20 cellular contexts compared by ENCODE assay signal in the genomic region with DNA sequence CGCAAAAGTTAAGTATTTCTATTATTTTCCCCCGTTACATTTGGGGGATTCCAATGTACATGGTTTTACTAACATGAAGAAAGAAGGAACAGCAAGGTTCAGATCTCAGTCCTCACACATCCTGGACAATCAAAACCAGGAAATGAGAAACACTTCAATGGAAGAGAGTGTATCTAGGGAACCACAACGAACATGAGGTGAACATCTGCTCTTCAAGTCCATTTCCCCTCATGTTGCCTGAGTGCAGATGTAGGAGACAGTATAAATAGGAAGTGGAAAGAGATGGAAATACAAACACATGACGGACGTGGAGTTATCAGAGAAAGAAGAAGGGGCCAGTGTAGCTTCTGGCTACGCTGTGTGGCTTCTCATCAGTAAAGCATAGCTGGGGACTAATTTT. TPM values are rescaled to one million over a fixed set of nuclear protein-coding genes. Genes with fewer than 3 reads are reported as not detected.
DNase-seq lines count a peak whose midpoint lies in the region; ATAC-seq and TF ChIP-seq lines count a peak whose summit lies in the region.
"Had no signal": no experiment of that assay in that cellular context is flagged by ENCODE, and none has a peak within 500 bp of the region (broad histone marks: within the 10 kb centered on the region; RNA-seq: fewer than 3 reads in every experiment).

No MANE protein-coding gene starts in this region.

- no peak for TF ChIP-seq CTCF in WTC11 (IDR thresholded peaks at IDR 0.05)

- H3K27ac Mint-ChIP-seq in WTC11, result peak overlapping the region; percentile 51
- H3K27ac Mint-ChIP-seq: dendritic cell treated with granulocyte-macrophage colony-stimulating factor and Interleukin-4, amounts not matched to agents 40 ng/mL and 50 ng/mL, for 4 days had no signal

- H3K36me3 ChIP-seq in HAP-1 (replicated peaks), result no peaks in the 10 kb centered on the region
- H3K36me3 ChIP-seq: ovary, Peyer's patch, stomach had no signal

- H3K4me1 Mint-ChIP-seq in WTC11, result peaks cover 37% of the 10 kb centered on the region

- no peak for ATAC-seq in WTC11
- ATAC-seq in left colon, result peak; percentile 24
- ATAC-seq in GM18861 (IDR thresholded peaks at IDR 0.05; ENCODE audit: unreplicated experiment), result no peak
- ATAC-seq: activated T-cell treated with anti-CD3 and anti-CD28 coated beads, Interleukin-2, amount 50 U/mL, for 4 hours; HCT116; mucosa of descending colon had no signal

- POLR2A ChIA-PET in WTC11 (lab: Charles Lee), result no interaction called here

- no peak overlapping the region for H3K4me3 ChIP-seq in HAP-1
- H3K4me3 ChIP-seq: mucosa of descending colon, ovary, Peyer's patch, stomach had no signal

- peaks cover 31% of the 10 kb centered on the region for H3K4me1 ChIP-seq in HAP-1
- H3K4me1 ChIP-seq: Peyer's patch had no signal

- H3K27me3 ChIP-seq in HAP-1 (ENCODE audit: low read depth), result no peaks in the 10 kb centered on the region
- H3K27me3 ChIP-seq: ovary, Peyer's patch, stomach had no signal

- H3K9me3 Mint-ChIP-seq in WTC11, result peaks cover 10% of the 10 kb centered on the region
- H3K9me3 Mint-ChIP-seq: activated T-cell treated with anti-CD3 and anti-CD28 coated beads, Interleukin-2, amount 50 U/mL, for 4 hours; dendritic cell treated with granulocyte-macrophage colony-stimulating factor and Interleukin-4, amounts not matched to agents 40 ng/mL and 50 ng/mL, for 4 days had no signal

- H3K27me3 Mint-ChIP-seq in WTC11 (ENCODE audit: low read depth), result no peaks in the 10 kb centered on the region

- in situ Hi-C loops in HAP-1 (cut with MboI; ENCODE audit: low sequenced_read_pairs), result no loop called here

- CTCF ChIA-PET in WTC11 (lab: Charles Lee), result interaction anchor here (0.9 kb wide), 1 partner anchor 64 kb away, joined by 4 read pairs; no protein-coding TSS in a partner anchor

- DNase-seq in EL (peak; percentile 26), NCI-H1092 (lab: John Stamatoyannopoulos, UW) (peak; percentile 17), WTC11 (ENCODE audit: low spot score) (no peak), left colon (no peak), posterior vena cava (ENCODE audit: low spot score) (no peak), RPMI8226 (no peak), HAP-1 (ENCODE audit: low spot score in 2 of 2) (no peak)
- DNase-seq: activated CD4-positive, alpha-beta T cell treated with anti-CD3 and anti-CD28 coated beads, Interleukin-2, amount 50 U/mL, for 1 hour; activated T-cell treated with anti-CD3 and anti-CD28 coated beads, Interleukin-2, amount 50 U/mL, for 4 hours; foreskin melanocyte; Karpas-422; mucosa of descending colon; NCI-H226; ovary; Peyer's patch; small intestine; stomach had no signal

- H3K36me3 Mint-ChIP-seq in WTC11, result peaks cover 9% of the 10 kb centered on the region

- intact Hi-C loops in left colon (cut with DNase I, micrococcal nuclease) (no loop called here), posterior vena cava (cut with DNase I) (no loop called here)

- no peak overlapping the region for H3K4me3 Mint-ChIP-seq in WTC11
- H3K4me3 Mint-ChIP-seq: activated T-cell treated with anti-CD3 and anti-CD28 coated beads, Interleukin-2, amount 50 U/mL, for 4 hours; dendritic cell treated with granulocyte-macrophage colony-stimulating factor and Interleukin-4, amounts not matched to agents 40 ng/mL and 50 ng/mL, for 4 days had no signal

- H3K9me3 ChIP-seq in HAP-1, result no peaks in the 10 kb centered on the region
- H3K9me3 ChIP-seq: mucosa of descending colon, ovary, Peyer's patch, stomach had no signal

TF ChIP-seq in WTC11, 78 proteins besides CTCF, POLR2A, EP300 and RAD21:
- no peak for TF ChIP-seq ZNF671 (CRISPR knock-in tag; IDR thresholded peaks at IDR 0.05)
- TF ChIP-seq, protein P1, sequence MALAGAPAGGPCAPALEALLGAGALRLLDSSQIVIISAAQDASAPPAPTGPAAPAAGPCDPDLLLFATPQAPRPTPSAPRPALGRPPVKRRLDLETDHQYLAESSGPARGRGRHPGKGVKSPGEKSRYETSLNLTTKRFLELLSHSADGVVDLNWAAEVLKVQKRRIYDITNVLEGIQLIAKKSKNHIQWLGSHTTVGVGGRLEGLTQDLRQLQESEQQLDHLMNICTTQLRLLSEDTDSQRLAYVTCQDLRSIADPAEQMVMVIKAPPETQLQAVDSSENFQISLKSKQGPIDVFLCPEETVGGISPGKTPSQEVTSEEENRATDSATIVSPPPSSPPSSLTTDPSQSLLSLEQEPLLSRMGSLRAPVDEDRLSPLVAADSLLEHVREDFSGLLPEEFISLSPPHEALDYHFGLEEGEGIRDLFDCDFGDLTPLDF (CRISPR knock-in tag; IDR thresholded peaks at IDR 0.05), result no peak
- no peak for TF ChIP-seq CREM (CRISPR knock-in tag; IDR thresholded peaks at IDR 0.05)
- TF ChIP-seq, protein P2, sequence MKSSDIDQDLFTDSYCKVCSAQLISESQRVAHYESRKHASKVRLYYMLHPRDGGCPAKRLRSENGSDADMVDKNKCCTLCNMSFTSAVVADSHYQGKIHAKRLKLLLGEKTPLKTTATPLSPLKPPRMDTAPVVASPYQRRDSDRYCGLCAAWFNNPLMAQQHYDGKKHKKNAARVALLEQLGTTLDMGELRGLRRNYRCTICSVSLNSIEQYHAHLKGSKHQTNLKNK (CRISPR knock-in tag; IDR thresholded peaks at IDR 0.05), result no peak
- TF ChIP-seq GRHL2 (CRISPR knock-in tag; IDR thresholded peaks at IDR 0.05; ENCODE audit: insufficient replicate concordance, severe bottlenecking), result no peak
- no peak for TF ChIP-seq ZNF423 (CRISPR knock-in tag; IDR thresholded peaks at IDR 0.05)
- TF ChIP-seq, protein P3, sequence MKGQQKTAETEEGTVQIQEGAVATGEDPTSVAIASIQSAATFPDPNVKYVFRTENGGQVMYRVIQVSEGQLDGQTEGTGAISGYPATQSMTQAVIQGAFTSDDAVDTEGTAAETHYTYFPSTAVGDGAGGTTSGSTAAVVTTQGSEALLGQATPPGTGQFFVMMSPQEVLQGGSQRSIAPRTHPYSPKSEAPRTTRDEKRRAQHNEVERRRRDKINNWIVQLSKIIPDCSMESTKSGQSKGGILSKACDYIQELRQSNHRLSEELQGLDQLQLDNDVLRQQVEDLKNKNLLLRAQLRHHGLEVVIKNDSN (CRISPR knock-in tag; IDR thresholded peaks at IDR 0.05), result no peak
- TF ChIP-seq, protein P4, sequence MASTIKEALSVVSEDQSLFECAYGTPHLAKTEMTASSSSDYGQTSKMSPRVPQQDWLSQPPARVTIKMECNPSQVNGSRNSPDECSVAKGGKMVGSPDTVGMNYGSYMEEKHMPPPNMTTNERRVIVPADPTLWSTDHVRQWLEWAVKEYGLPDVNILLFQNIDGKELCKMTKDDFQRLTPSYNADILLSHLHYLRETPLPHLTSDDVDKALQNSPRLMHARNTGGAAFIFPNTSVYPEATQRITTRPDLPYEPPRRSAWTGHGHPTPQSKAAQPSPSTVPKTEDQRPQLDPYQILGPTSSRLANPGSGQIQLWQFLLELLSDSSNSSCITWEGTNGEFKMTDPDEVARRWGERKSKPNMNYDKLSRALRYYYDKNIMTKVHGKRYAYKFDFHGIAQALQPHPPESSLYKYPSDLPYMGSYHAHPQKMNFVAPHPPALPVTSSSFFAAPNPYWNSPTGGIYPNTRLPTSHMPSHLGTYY (CRISPR knock-in tag; IDR thresholded peaks at IDR 0.05), result no peak
- TF ChIP-seq, protein P5, sequence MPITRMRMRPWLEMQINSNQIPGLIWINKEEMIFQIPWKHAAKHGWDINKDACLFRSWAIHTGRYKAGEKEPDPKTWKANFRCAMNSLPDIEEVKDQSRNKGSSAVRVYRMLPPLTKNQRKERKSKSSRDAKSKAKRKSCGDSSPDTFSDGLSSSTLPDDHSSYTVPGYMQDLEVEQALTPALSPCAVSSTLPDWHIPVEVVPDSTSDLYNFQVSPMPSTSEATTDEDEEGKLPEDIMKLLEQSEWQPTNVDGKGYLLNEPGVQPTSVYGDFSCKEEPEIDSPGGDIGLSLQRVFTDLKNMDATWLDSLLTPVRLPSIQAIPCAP (CRISPR knock-in tag; IDR thresholded peaks at IDR 0.05), result no peak
- TF ChIP-seq, protein P6, sequence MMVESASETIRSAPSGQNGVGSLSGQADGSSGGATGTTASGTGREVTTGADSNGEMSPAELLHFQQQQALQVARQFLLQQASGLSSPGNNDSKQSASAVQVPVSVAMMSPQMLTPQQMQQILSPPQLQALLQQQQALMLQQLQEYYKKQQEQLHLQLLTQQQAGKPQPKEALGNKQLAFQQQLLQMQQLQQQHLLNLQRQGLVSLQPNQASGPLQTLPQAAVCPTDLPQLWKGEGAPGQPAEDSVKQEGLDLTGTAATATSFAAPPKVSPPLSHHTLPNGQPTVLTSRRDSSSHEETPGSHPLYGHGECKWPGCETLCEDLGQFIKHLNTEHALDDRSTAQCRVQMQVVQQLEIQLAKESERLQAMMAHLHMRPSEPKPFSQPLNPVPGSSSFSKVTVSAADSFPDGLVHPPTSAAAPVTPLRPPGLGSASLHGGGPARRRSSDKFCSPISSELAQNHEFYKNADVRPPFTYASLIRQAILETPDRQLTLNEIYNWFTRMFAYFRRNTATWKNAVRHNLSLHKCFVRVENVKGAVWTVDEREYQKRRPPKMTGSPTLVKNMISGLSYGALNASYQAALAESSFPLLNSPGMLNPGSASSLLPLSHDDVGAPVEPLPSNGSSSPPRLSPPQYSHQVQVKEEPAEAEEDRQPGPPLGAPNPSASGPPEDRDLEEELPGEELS (CRISPR knock-in tag; IDR thresholded peaks at IDR 0.05), result no peak
TF ChIP-seq in WTC11: peak in this region for 0.

RNA-seq across cellular contexts. Expression of a gene that starts 52.6 kb away (rescaled TPM):
- total RNA-seq in WTC11 (2021) (26.1 to 30.0 TPM (median 28.0 TPM) in 3 replicates), left colon (1 to 10 TPM; 1.6 to 2.3 TPM), posterior vena cava (10 to 100 TPM in 1 of 2 donors, 1 to 10 TPM in 1; 9.8 to 16.6 TPM)

Comparison
In these comparisons a context has a peak if more than half of its experiments do, and no peak if none do; other contexts are left out.
1. DNase-seq: peak in EL (single experiment) and NCI-H1092 (single experiment); none in WTC11 (single experiment), left colon (0 of 2), posterior vena cava (single experiment), RPMI8226 (single experiment) and HAP-1 (0 of 2).